ENCODE assay signal across 28 cellular contexts in genomic region chr6:28005975-28006374, GRCh38. TPM values are rescaled to one million over a fixed set of nuclear protein-coding genes. Genes with fewer than 3 reads are reported as not detected.
"Had no signal": no experiment of that assay in that cellular context is flagged by ENCODE, and none has a peak within 500 bp of the region (broad histone marks: within the 10 kb centered on the region; RNA-seq: fewer than 3 reads in every experiment).

No MANE protein-coding gene starts in this region.

- H3K27ac ChIP-seq: adrenal gland, KMS-11, Peyer's patch, RWPE1, SJCRH30, VCaP had no signal

- H3K4me3 ChIP-seq: adrenal gland, MG63, Peyer's patch, SJCRH30 had no signal

- DNase-seq: activated CD4-positive, alpha-beta T cell treated with anti-CD3 and anti-CD28 coated beads for 4 hours; activated CD8-positive, alpha-beta memory T cell treated with anti-CD3 and anti-CD28 coated beads, Interleukin-2, amount 50 U/mL, for 4 hours; activated CD8-positive, alpha-beta T cell treated with anti-CD3 and anti-CD28 coated beads for 36 hours; activated gamma-delta T cell treated with Interleukin-2 at 50 U/mL for 16 hours; activated naive CD4-positive, alpha-beta T cell treated with anti-CD3 and anti-CD28 coated beads, Interleukin-2, amount 10 ng/mL, durations not matched to agents 7 days and 5 days; activated naive CD8-positive, alpha-beta T cell treated with anti-CD3 and anti-CD28 coated beads, Interleukin-2, amount 10 ng/mL, durations not matched to agents 7 days and 5 days; activated T-cell treated with anti-CD3 and anti-CD28 coated beads, Interleukin-2, amount 50 U/mL, for 72 hours; adrenal gland; anterior cingulate cortex; MG63; NCI-H1105; NCI-H1436; NCI-H1694 treated with DMSO at 0.1 percent for 48 hours; NCI-H2029 treated with DMSO at 0.1 percent for 48 hours; NCI-H345; NCI-H510A; NCI-H526 treated with DMSO at 0.1 percent for 48 hours; NCI-H82; Peyer's patch; Right ventricle myocardium superior; SJCRH30; SK-N-SH; T-helper 1 cell had no signal

- H3K36me3 ChIP-seq: adrenal gland, MG63, Peyer's patch, SJCRH30 had no signal

- H3K27ac Mint-ChIP-seq: activated CD8-positive, alpha-beta T cell treated with anti-CD3 and anti-CD28 coated beads for 36 hours; activated naive CD4-positive, alpha-beta T cell treated with anti-CD3 and anti-CD28 coated beads, Interleukin-2, amount 10 ng/mL, durations not matched to agents 7 days and 5 days; activated naive CD8-positive, alpha-beta T cell treated with anti-CD3 and anti-CD28 coated beads, Interleukin-2, amount 10 ng/mL, durations not matched to agents 7 days and 5 days; activated T-cell treated with anti-CD3 and anti-CD28 coated beads, Interleukin-2, amount 50 U/mL, for 72 hours; activated T-helper 2 cell treated with anti-CD3 and anti-CD28 coated beads, Interferon-gamma antibody, Interleukin-2, Interleukin-4, amounts not matched to agents 10 μg/mL and 5 μg/mL and 100 μg/mL, durations not matched to agents 14 hours and 24 hours and 36 hours had no signal

- H3K9me3 Mint-ChIP-seq: activated CD8-positive, alpha-beta T cell treated with anti-CD3 and anti-CD28 coated beads for 36 hours; activated naive CD4-positive, alpha-beta T cell treated with anti-CD3 and anti-CD28 coated beads, Interleukin-2, amount 10 ng/mL, durations not matched to agents 7 days and 5 days; activated T-cell treated with anti-CD3 and anti-CD28 coated beads, Interleukin-2, amount 50 U/mL, for 72 hours; activated T-helper 2 cell treated with anti-CD3 and anti-CD28 coated beads, Interferon-gamma antibody, Interleukin-2, Interleukin-4, amounts not matched to agents 10 μg/mL and 5 μg/mL and 100 μg/mL, durations not matched to agents 14 hours and 24 hours and 36 hours had no signal

- ATAC-seq: activated CD8-positive, alpha-beta T cell treated with anti-CD3 and anti-CD28 coated beads for 36 hours; activated T-cell treated with anti-CD3 and anti-CD28 coated beads, Interleukin-2, amount 50 U/mL, for 72 hours had no signal

- H3K36me3 Mint-ChIP-seq: activated naive CD8-positive, alpha-beta T cell treated with anti-CD3 and anti-CD28 coated beads, Interleukin-2, amount 10 ng/mL, durations not matched to agents 7 days and 5 days had no signal

- H3K4me1 Mint-ChIP-seq: activated naive CD8-positive, alpha-beta T cell treated with anti-CD3 and anti-CD28 coated beads, Interleukin-2, amount 10 ng/mL, durations not matched to agents 7 days and 5 days had no signal

- H3K4me1 ChIP-seq: adrenal gland, Peyer's patch, SJCRH30 had no signal

- H3K9me3 ChIP-seq: adrenal gland, MG63, Peyer's patch, SJCRH30, SK-N-SH had no signal

- H3K27me3 ChIP-seq: adrenal gland, MG63, Peyer's patch, SJCRH30 had no signal

- H3K4me3 Mint-ChIP-seq: activated CD8-positive, alpha-beta T cell treated with anti-CD3 and anti-CD28 coated beads for 36 hours; activated naive CD4-positive, alpha-beta T cell treated with anti-CD3 and anti-CD28 coated beads, Interleukin-2, amount 10 ng/mL, durations not matched to agents 7 days and 5 days; activated naive CD8-positive, alpha-beta T cell treated with anti-CD3 and anti-CD28 coated beads, Interleukin-2, amount 10 ng/mL, durations not matched to agents 7 days and 5 days; activated T-cell treated with anti-CD3 and anti-CD28 coated beads, Interleukin-2, amount 50 U/mL, for 72 hours had no signal

- H3K9ac ChIP-seq: KMS-11, SK-N-SH had no signal

RNA-seq across cellular contexts. Expression of gene OR2B6, which starts 48.9 kb away (rescaled TPM):
- total RNA-seq: activated CD8-positive, alpha-beta T cell treated with anti-CD3 and anti-CD28 coated beads for 36 hours; activated naive CD8-positive, alpha-beta T cell treated with anti-CD3 and anti-CD28 coated beads, Interleukin-2, amount 10 ng/mL, durations not matched to agents 7 days and 5 days; activated T-helper 2 cell treated with anti-CD3 and anti-CD28 coated beads, Interferon-gamma antibody, Interleukin-2, Interleukin-4, amounts not matched to agents 10 μg/mL and 5 μg/mL and 100 μg/mL, durations not matched to agents 14 hours and 24 hours and 36 hours; adrenal gland; cardiac septum; Peyer's patch; Right ventricle myocardium superior; SJCRH30 had no signal
- polyA plus RNA-seq: adrenal gland had no signal
